In genomic region chr1:37478451-37478871, GRCh38 we compare ENCODE assay signal across 8 cellular contexts. TPM values are rescaled to one million over a fixed set of nuclear protein-coding genes. Genes with fewer than 3 reads are reported as not detected.
DNase-seq lines count a peak whose midpoint lies in the region; ATAC-seq and TF ChIP-seq lines count a peak whose summit lies in the region.

No MANE protein-coding gene starts in this region.

- H3K9me3 ChIP-seq in AG04450 (ENCODE audit: control insufficient read depth, insufficient read depth, low read length): peaks cover 5% of the 10 kb centered on the region; the same call in 1 of the 2 replicates
- peaks cover 0 to 3% (median 0%) of the 10 kb centered on the region in 5 donors for H3K9me3 ChIP-seq in subcutaneous abdominal adipose tissue (ENCODE audit: control insufficient read depth in 5 of 5, low read length in 5 of 5)

- H3K4me3 ChIP-seq in AG04450 (ENCODE audit: low read depth, low read length) (peak overlapping the region; percentile 47), KMS-11 (IDR thresholded peaks at IDR 0.05; ENCODE audit: insufficient read depth, low read depth, low read length) (no peak overlapping the region), subcutaneous abdominal adipose tissue (ENCODE audit: low read depth in 1 of 5, low read length in 5 of 5) (peak overlapping the region in 4 of 5 donors; percentile 71 to 94 (median 90))

- H3K4me1 ChIP-seq in KMS-11 (ENCODE audit: low read depth, poor library complexity, severe bottlenecking): peaks cover 37% of the 10 kb centered on the region
- peaks cover 40 to 67% (median 65%) of the 10 kb centered on the region in 5 donors for H3K4me1 ChIP-seq in subcutaneous abdominal adipose tissue (ENCODE audit: control insufficient read depth in 5 of 5, insufficient read depth in 5 of 5, low read length in 5 of 5)

- H4K20me1 ChIP-seq in KMS-11 (ENCODE audit: insufficient read depth): 0 out of 2 replicates have a peak, but pooled peaks cover 3% of the 10 kb centered on the region

- CTCF ChIA-PET in AG04450 (lab: Charles Lee): interaction anchor here (1.6 to 6.7 kb wide), 4 partner anchors 8 to 125 kb away, joined by 4 to 74 read pairs (median 24); partner anchors contain the start of gene MEAF6

- no peak for DNase-seq in AG04450 (ENCODE audit: low read depth, low spot score)
- peak; percentile 68 to 73 for DNase-seq in activated T-cell treated with anti-CD3 and anti-CD28 coated beads, Interleukin-2, amount 50 U/mL, for 48 hours
- peak; percentile 26 to 33 for DNase-seq in left colon
- no peak for DNase-seq in GM20000 (ENCODE audit: low spot score)
- DNase-seq in epidermal melanocyte (ENCODE audit: insufficient read length, low spot score): no peak
- DNase-seq in NCI-H774 (lab: John Stamatoyannopoulos, UW): no peak

- intact Hi-C loops in left colon (cut with DNase I, micrococcal nuclease): loop anchor here in 1 of 2 donors (10.0 kb wide), 1 partner anchor 1084 kb away; the partner anchor contains the start of gene LSM10

- no peak overlapping the region for H2AFZ ChIP-seq in KMS-11 (ENCODE audit: low read depth)

- H3K36me3 ChIP-seq in KMS-11 (ENCODE audit: insufficient read depth): peaks cover 3% of the 10 kb centered on the region; the same call in 1 of the 2 replicates
- H3K36me3 ChIP-seq in subcutaneous abdominal adipose tissue (ENCODE audit: control insufficient read depth in 5 of 5, insufficient read depth in 5 of 5, low read length in 5 of 5): peaks cover 0 to 60% (median 51%) of the 10 kb centered on the region in 5 donors

- H3K9ac ChIP-seq in KMS-11 (peak overlapping the region; percentile 62; the same call in 1 of the 2 replicates), subcutaneous abdominal adipose tissue (ENCODE audit: low read length in 5 of 5) (peak overlapping the region in 4 of 5 donors; percentile 1 to 82 (median 74))

- peak overlapping the region; percentile 99 for H3K4me2 ChIP-seq in KMS-11

- peaks cover 59% of the 10 kb centered on the region for H3K79me2 ChIP-seq in KMS-11 (ENCODE audit: insufficient read depth, low read depth)

- H3K27me3 ChIP-seq in AG04450 (ENCODE audit: control insufficient read depth, insufficient read depth, low read length): no peaks in the 10 kb centered on the region
- no peaks in the 10 kb centered on the region for H3K27me3 ChIP-seq in KMS-11 (ENCODE audit: insufficient read depth, low read depth)
- peaks cover 0 to 3% (median 0%) of the 10 kb centered on the region in 5 donors for H3K27me3 ChIP-seq in subcutaneous abdominal adipose tissue (ENCODE audit: control insufficient read depth in 5 of 5, insufficient read depth in 4 of 5, low read length in 5 of 5)

- H3K27ac ChIP-seq in AG04450 (ENCODE audit: low read depth, low read length): peak overlapping the region; percentile 93
- peak overlapping the region; percentile 88 for H3K27ac ChIP-seq in KMS-11
- peak overlapping the region; percentile 98 for H3K27ac ChIP-seq in subcutaneous abdominal adipose tissue (ENCODE audit: low read depth, low read length)

- TF ChIP-seq CTCF in AG04450 (IDR thresholded peaks at IDR 0.05; ENCODE audit: low read depth, low read length) (no peak), KMS-11 (conservative IDR thresholded peaks at IDR 0.05; ENCODE audit: low read depth, low read length) (no peak), GM20000 (IDR thresholded peaks at IDR 0.05; ENCODE audit: extremely low read depth, missing control alignments) (no peak)

- ATAC-seq in left colon: no peak

- POLR2A ChIA-PET in AG04450 (lab: Yijun Ruan, JAX): interaction anchor here (1.0 to 1.8 kb wide), 2 partner anchors 9 to 212 kb away, joined by 6 to 7 read pairs; a partner anchor contains a TSS

RNA-seq across cellular contexts. Expression of gene ZC3H12A, which starts 4.1 kb away (rescaled TPM):
- 4.3 and 6.4 TPM in 2 replicates for polyA plus RNA-seq in AG04450 (2011; rRNA removed)
- polyA minus RNA-seq in AG04450 (2011; rRNA and poly(A)+ RNA removed): 7.2 and 13.7 TPM in 2 replicates
- total RNA-seq in left colon: 10 to 100 TPM; 24.0 to 61.6 TPM

RNA-seq across cellular contexts. Expression of gene MEAF6, which starts 36.1 kb away (rescaled TPM):
- 59.6 and 69.6 TPM in 2 replicates for polyA plus RNA-seq in AG04450 (2011; rRNA removed)
- polyA minus RNA-seq in AG04450 (2011; rRNA and poly(A)+ RNA removed): 18.2 and 24.1 TPM in 2 replicates
- total RNA-seq in left colon: 10 to 100 TPM; 38.1 to 41.4 TPM

Comparison
In these comparisons a context has a peak if more than half of its experiments do, and no peak if none do; other contexts are left out.
1. DNase-seq: peak in activated T-cell treated with anti-CD3 and anti-CD28 coated beads, Interleukin-2, amount 50 U/mL, for 48 hours (2 of 2) and left colon (2 of 2); none in AG04450 (single experiment), GM20000 (single experiment), epidermal melanocyte (single experiment) and NCI-H774 (single experiment).
2. Peak in every context shown above with its lines, with median percentiles within 50 percentile points of each other: H3K27ac ChIP-seq.